In genomic region chr16:30064746-30065111, GRCh38 we compare ENCODE assay signal across 6 cellular contexts. TPM values are rescaled to one million over a fixed set of nuclear protein-coding genes. Genes with fewer than 3 reads are reported as not detected.
DNase-seq lines count a peak whose midpoint lies in the region; ATAC-seq and TF ChIP-seq lines count a peak whose summit lies in the region.

No MANE protein-coding gene starts in this region.

- 0 to 1% methylated on average over 26 of the region's 26 CpGs for WGBS in ectodermal cell, 2 experiments

- TF ChIP-seq CTCF in retinal pigment epithelial cell (conservative IDR thresholded peaks at IDR 0.05; ENCODE audit: low read depth, low read length): no peak

- H3K4me3 ChIP-seq in HUES6 (ENCODE audit: low read depth, low read length): peak overlapping the region; percentile 100
- peak overlapping the region; percentile 98 for H3K4me3 ChIP-seq in ectodermal cell (ENCODE audit: insufficient read depth, low read depth, low read length)
- peak overlapping the region; percentile 79 for H3K4me3 ChIP-seq in retinal pigment epithelial cell (ENCODE audit: low read length)

- in situ Hi-C loops in G401 (cut with HindIII; ENCODE audit: low sequenced_read_pairs): no loop called here

- H3K36me3 ChIP-seq in HUES6 (ENCODE audit: control insufficient read depth, insufficient read depth, low read length) (peaks cover 40% of the 10 kb centered on the region), ectodermal cell (ENCODE audit: control insufficient read depth, insufficient read depth, low read length) (peaks cover 24% of the 10 kb centered on the region)

- H3K27ac ChIP-seq in HUES6 (ENCODE audit: low read depth, low read length) (peak overlapping the region; percentile 86), ectodermal cell (ENCODE audit: insufficient read depth, low read depth, low read length, poor library complexity, severe bottlenecking) (peak overlapping the region; percentile 90)

- ATAC-seq in GM18517 (IDR thresholded peaks at IDR 0.05; ENCODE audit: unreplicated experiment): no peak

- no peak for DNase-seq in retinal pigment epithelial cell (ENCODE audit: low read depth)
- no peak for DNase-seq in NCI-H774 (lab: John Stamatoyannopoulos, UW)
- DNase-seq in G401 (ENCODE audit: low spot score): no peak

- H3K9me3 ChIP-seq in HUES6 (ENCODE audit: control insufficient read depth, insufficient read depth, low read depth, low read length) (no peaks in the 10 kb centered on the region), ectodermal cell (ENCODE audit: control insufficient read depth, low read length) (no peaks in the 10 kb centered on the region)

- H3K27me3 ChIP-seq in HUES6 (ENCODE audit: control insufficient read depth, insufficient read depth, low read length): no peaks in the 10 kb centered on the region
- H3K27me3 ChIP-seq in ectodermal cell (ENCODE audit: control insufficient read depth, insufficient read depth, low read length, poor library complexity, severe bottlenecking): no peaks in the 10 kb centered on the region

- H3K4me1 ChIP-seq in HUES6 (ENCODE audit: control insufficient read depth, insufficient read depth, low read length) (peaks cover 26% of the 10 kb centered on the region), ectodermal cell (ENCODE audit: control insufficient read depth, insufficient read depth, low read length) (peaks cover 32% of the 10 kb centered on the region)

- H3K9ac ChIP-seq in HUES6 (ENCODE audit: low read length): peak overlapping the region; percentile 95

RNA-seq across cellular contexts. Expression of gene ALDOA, which starts 0.8 kb away (rescaled TPM):
- 636 TPM for polyA plus RNA-seq in ectodermal cell (2013, experiment 1 of 4)
- polyA plus RNA-seq in ectodermal cell (2013, experiment 2 of 4): 520 TPM
- 486 TPM for polyA plus RNA-seq in ectodermal cell (2013, experiment 3 of 4)
- polyA plus RNA-seq in ectodermal cell (2013, experiment 4 of 4): 466 TPM
- total RNA-seq in G401 (2014; rRNA removed; shearing (Covaris generic)): 432 and 515 TPM in 2 replicates

RNA-seq across cellular contexts. Expression of gene PPP4C, which starts 11.1 kb away (rescaled TPM):
- 181 TPM for polyA plus RNA-seq in ectodermal cell (2013, experiment 1 of 4)
- 173 TPM for polyA plus RNA-seq in ectodermal cell (2013, experiment 2 of 4)
- polyA plus RNA-seq in ectodermal cell (2013, experiment 3 of 4): 148 TPM
- polyA plus RNA-seq in ectodermal cell (2013, experiment 4 of 4): 151 TPM
- 225 and 232 TPM in 2 replicates for total RNA-seq in G401 (2014; rRNA removed; shearing (Covaris generic))

RNA-seq across cellular contexts. Expression of gene TBX6, which starts 27.0 kb away (rescaled TPM):
- polyA plus RNA-seq in ectodermal cell (2013, experiment 1 of 4): 3.0 TPM
- 3.0 TPM for polyA plus RNA-seq in ectodermal cell (2013, experiment 2 of 4)
- polyA plus RNA-seq in ectodermal cell (2013, experiment 3 of 4): 4.1 TPM
- 3.5 TPM for polyA plus RNA-seq in ectodermal cell (2013, experiment 4 of 4)
- total RNA-seq in G401 (2014; rRNA removed; shearing (Covaris generic)): not detected in 2 replicates

RNA-seq across cellular contexts. Expression of gene YPEL3, which starts 31.3 kb away (rescaled TPM):
- polyA plus RNA-seq in ectodermal cell (2013, experiment 1 of 4): 23.2 TPM
- polyA plus RNA-seq in ectodermal cell (2013, experiment 2 of 4): 21.3 TPM
- polyA plus RNA-seq in ectodermal cell (2013, experiment 3 of 4): 31.1 TPM
- polyA plus RNA-seq in ectodermal cell (2013, experiment 4 of 4): 32.3 TPM
- not detected in 2 replicates for total RNA-seq in G401 (2014; rRNA removed; shearing (Covaris generic))

RNA-seq across cellular contexts. Expression of gene TLCD3B, which starts 33.7 kb away (rescaled TPM):
- polyA plus RNA-seq in ectodermal cell (2013, experiment 1 of 4): 16.4 TPM
- polyA plus RNA-seq in ectodermal cell (2013, experiment 2 of 4): 15.1 TPM
- polyA plus RNA-seq in ectodermal cell (2013, experiment 3 of 4): 20.6 TPM
- polyA plus RNA-seq in ectodermal cell (2013, experiment 4 of 4): 18.1 TPM
- total RNA-seq in G401 (2014; rRNA removed; shearing (Covaris generic)): 1.3 TPM in 1 of 2 replicates, not detected in the other
